ENCODE assay signal across 12 cellular contexts in the genomic region with DNA sequence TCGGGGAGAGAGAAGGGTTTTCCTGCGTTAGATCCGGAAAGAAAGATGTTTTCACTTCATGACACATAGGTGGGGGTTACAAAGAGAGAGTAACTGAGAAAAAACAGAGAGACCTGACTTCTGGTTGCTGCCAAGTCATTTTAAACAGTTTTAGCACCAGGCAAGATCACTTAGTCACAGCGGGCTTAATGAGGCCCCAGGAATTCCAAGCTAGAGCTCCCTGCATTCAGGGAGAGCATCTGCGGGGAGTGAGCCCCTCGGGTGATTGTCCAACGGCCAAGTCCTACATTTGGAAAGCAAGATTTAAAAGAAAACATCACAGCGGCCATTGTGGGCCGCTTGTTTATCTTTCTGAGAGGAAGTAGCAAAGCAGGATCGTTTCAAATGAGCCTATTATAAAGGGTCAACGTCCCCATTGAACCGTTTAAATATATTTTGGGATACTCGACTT.
A peak's percentile ranks its signal among the peaks of the same experiment; 100 is the strongest.
DNase-seq lines count a peak whose midpoint lies in the region; ATAC-seq and TF ChIP-seq lines count a peak whose summit lies in the region.
"Had no signal": no experiment of that assay in that cellular context is flagged by ENCODE, and none has a peak within 500 bp of the region (broad histone marks: within the 10 kb centered on the region; RNA-seq: fewer than 3 reads in every experiment).

No MANE protein-coding gene starts in this region.

- no peaks in the 10 kb centered on the region for H3K79me1 ChIP-seq in neuronal stem cell (ENCODE audit: low read depth, low read length)

- no peaks in the 10 kb centered on the region for H3K4me1 Mint-ChIP-seq in activated naive CD4-positive, alpha-beta T cell treated with anti-CD3 and anti-CD28 coated beads, Interleukin-2, amount 10 ng/mL, durations not matched to agents 7 days and 5 days

- no peak overlapping the region for H3K18ac ChIP-seq in neuronal stem cell (ENCODE audit: low read length)

- H2BK120ac ChIP-seq in neuronal stem cell (ENCODE audit: low read depth, low read length) = no peak overlapping the region

- H3K27me3 ChIP-seq in neuronal stem cell (ENCODE audit: control insufficient read depth in 3 of 3, insufficient read depth in 3 of 3, low read depth in 1 of 3, low read length in 3 of 3) = peaks cover 0 to 47% (median 11%) of the 10 kb centered on the region in 3 experiments
- no peaks in the 10 kb centered on the region for H3K27me3 ChIP-seq in H7 (ENCODE audit: control insufficient read depth, insufficient read depth, low read length)
- H3K27me3 ChIP-seq: adrenal gland had no signal

- H3K27ac ChIP-seq in neuronal stem cell (replicated peaks; ENCODE audit: low read length) = peak overlapping the region; percentile 92
- H3K27ac ChIP-seq: adrenal gland, RWPE1 had no signal

- H2BK5ac ChIP-seq in neuronal stem cell (ENCODE audit: low read length) = no peak overlapping the region

- H3K4me3 ChIP-seq in AG09309 (ENCODE audit: control insufficient read depth, low read depth, low read length) = peak overlapping the region; percentile 1
- H3K4me3 ChIP-seq in epithelial cell of esophagus (ENCODE audit: low read length) = no peak overlapping the region
- no peak overlapping the region for H3K4me3 ChIP-seq in neuronal stem cell (ENCODE audit: low read length in 2 of 2)
- no peak overlapping the region for H3K4me3 ChIP-seq in H7 (ENCODE audit: insufficient read depth, low read depth, low read length)
- H3K4me3 ChIP-seq: adrenal gland had no signal

- H3K14ac ChIP-seq in neuronal stem cell (ENCODE audit: low read length) = no peak overlapping the region

- CTCF ChIA-PET in activated naive CD4-positive, alpha-beta T cell treated with anti-CD3 and anti-CD28 coated beads, Interleukin-2, amount 10 ng/mL, durations not matched to agents 7 days and 5 days (lab: Charles Lee) = no interaction called here

- no peak overlapping the region for H4K8ac ChIP-seq in neuronal stem cell (ENCODE audit: low read depth, low read length)

- DNase-seq in AG09309 (ENCODE audit: low read depth) (peak; percentile 78), RPMI7951 (ENCODE audit: low read depth) (peak; percentile 98), epithelial cell of esophagus (ENCODE audit: low read depth) (peak; percentile 39), neuronal stem cell (ENCODE audit: low spot score) (peak; percentile 36), H7 (no peak)
- no peak for DNase-seq in activated naive CD4-positive, alpha-beta T cell treated with anti-CD3 and anti-CD28 coated beads, Interleukin-2, amount 10 ng/mL, durations not matched to agents 7 days and 5 days
- DNase-seq: CD4-positive, alpha-beta memory T cell; NCI-H1694 had no signal

- H3K4me1 ChIP-seq in neuronal stem cell (ENCODE audit: control insufficient read depth in 2 of 2, insufficient read depth in 1 of 2, low read depth in 1 of 2, low read length in 2 of 2) = peaks cover 0 to 11% of the 10 kb centered on the region in 2 donors

- H3K27me3 Mint-ChIP-seq in activated naive CD4-positive, alpha-beta T cell treated with anti-CD3 and anti-CD28 coated beads, Interleukin-2, amount 10 ng/mL, durations not matched to agents 7 days and 5 days = peaks cover 63% of the 10 kb centered on the region

- H3K36me3 ChIP-seq in neuronal stem cell (replicated peaks in 1 of 2; ENCODE audit: control insufficient read depth in 2 of 2, insufficient read depth in 2 of 2, low read length in 2 of 2) = no peaks in the 10 kb centered on the region
- H3K36me3 ChIP-seq in H7 (replicated peaks; ENCODE audit: control insufficient read depth, insufficient read depth, low read length) = no peaks in the 10 kb centered on the region
- H3K36me3 ChIP-seq: adrenal gland had no signal

- no peak for TF ChIP-seq CTCF in AG09309 (IDR thresholded peaks at IDR 0.05; ENCODE audit: control insufficient read depth, insufficient read depth, low read depth, low read length, missing control alignments)
- TF ChIP-seq CTCF in epithelial cell of esophagus (IDR thresholded peaks at IDR 0.05; ENCODE audit: insufficient read depth, low read depth, low read length, missing control alignments) = no peak

- H3K9me3 ChIP-seq in neuronal stem cell (replicated peaks in 1 of 2; ENCODE audit: control insufficient read depth in 2 of 2, insufficient read depth in 1 of 2, low read depth in 1 of 2, low read length in 2 of 2) = peaks cover 0 to 3% of the 10 kb centered on the region in 2 donors
- H3K9me3 ChIP-seq: adrenal gland had no signal

- no peak overlapping the region for H2BK12ac ChIP-seq in neuronal stem cell (ENCODE audit: low read length)

- H3K27ac Mint-ChIP-seq in activated naive CD4-positive, alpha-beta T cell treated with anti-CD3 and anti-CD28 coated beads, Interleukin-2, amount 10 ng/mL, durations not matched to agents 7 days and 5 days = no peak overlapping the region
- H3K27ac Mint-ChIP-seq: CD4-positive, alpha-beta memory T cell had no signal

- H3K4me3 Mint-ChIP-seq in activated naive CD4-positive, alpha-beta T cell treated with anti-CD3 and anti-CD28 coated beads, Interleukin-2, amount 10 ng/mL, durations not matched to agents 7 days and 5 days = no peak overlapping the region
- H3K4me3 Mint-ChIP-seq: CD4-positive, alpha-beta memory T cell had no signal

- no peak overlapping the region for H3K23ac ChIP-seq in neuronal stem cell (ENCODE audit: low read depth, low read length, poor library complexity)

- no peak overlapping the region for H2BK15ac ChIP-seq in neuronal stem cell (ENCODE audit: low read length)

- H3K9ac ChIP-seq in neuronal stem cell (ENCODE audit: low read depth, low read length, poor library complexity) = no peak overlapping the region

- no peaks in the 10 kb centered on the region for H3K9me3 Mint-ChIP-seq in activated naive CD4-positive, alpha-beta T cell treated with anti-CD3 and anti-CD28 coated beads, Interleukin-2, amount 10 ng/mL, durations not matched to agents 7 days and 5 days

- no peak overlapping the region for H2AK5ac ChIP-seq in neuronal stem cell (ENCODE audit: low read depth, low read length)

- no peak overlapping the region for H2AFZ ChIP-seq in neuronal stem cell (ENCODE audit: low read length)

- H3K4ac ChIP-seq in neuronal stem cell (ENCODE audit: low read length) = no peak overlapping the region

- WGBS in neuronal stem cell (ENCODE audit: extremely low coverage in 2 of 2, insufficient read length in 2 of 2, insufficient replicate concordance in 1 of 2), 2 donors = no CpG with 5 or more reads among the region's 13 CpGs

- no peak overlapping the region for H4K91ac ChIP-seq in neuronal stem cell (ENCODE audit: low read depth, low read length, poor library complexity)

- ATAC-seq in HG02938 (IDR thresholded peaks at IDR 0.05; ENCODE audit: unreplicated experiment) (no peak), GM18505 (IDR thresholded peaks at IDR 0.05; ENCODE audit: unreplicated experiment) (no peak)

- no peaks in the 10 kb centered on the region for H3K36me3 Mint-ChIP-seq in activated naive CD4-positive, alpha-beta T cell treated with anti-CD3 and anti-CD28 coated beads, Interleukin-2, amount 10 ng/mL, durations not matched to agents 7 days and 5 days
- H3K36me3 Mint-ChIP-seq: CD4-positive, alpha-beta memory T cell had no signal

- no peak overlapping the region for H3K4me2 ChIP-seq in neuronal stem cell (ENCODE audit: insufficient read depth, low read length, poor library complexity, severe bottlenecking)

- TF ChIP-seq POLR2A in GM18505 (IDR thresholded peaks at IDR 0.05; ENCODE audit: borderline replicate concordance, extremely low read depth, insufficient read depth, insufficient read length) = no peak

Comparison
In these comparisons a context has a peak if more than half of its experiments do, and no peak if none do; other contexts are left out.
1. DNase-seq: peak in AG09309 (single experiment), RPMI7951 (single experiment), epithelial cell of esophagus (single experiment) and neuronal stem cell (single experiment); none in H7 (single experiment) and activated naive CD4-positive, alpha-beta T cell treated with anti-CD3 and anti-CD28 coated beads, Interleukin-2, amount 10 ng/mL, durations not matched to agents 7 days and 5 days (single experiment).